ENCODE assay signal across 9 cellular contexts in the genomic region with DNA sequence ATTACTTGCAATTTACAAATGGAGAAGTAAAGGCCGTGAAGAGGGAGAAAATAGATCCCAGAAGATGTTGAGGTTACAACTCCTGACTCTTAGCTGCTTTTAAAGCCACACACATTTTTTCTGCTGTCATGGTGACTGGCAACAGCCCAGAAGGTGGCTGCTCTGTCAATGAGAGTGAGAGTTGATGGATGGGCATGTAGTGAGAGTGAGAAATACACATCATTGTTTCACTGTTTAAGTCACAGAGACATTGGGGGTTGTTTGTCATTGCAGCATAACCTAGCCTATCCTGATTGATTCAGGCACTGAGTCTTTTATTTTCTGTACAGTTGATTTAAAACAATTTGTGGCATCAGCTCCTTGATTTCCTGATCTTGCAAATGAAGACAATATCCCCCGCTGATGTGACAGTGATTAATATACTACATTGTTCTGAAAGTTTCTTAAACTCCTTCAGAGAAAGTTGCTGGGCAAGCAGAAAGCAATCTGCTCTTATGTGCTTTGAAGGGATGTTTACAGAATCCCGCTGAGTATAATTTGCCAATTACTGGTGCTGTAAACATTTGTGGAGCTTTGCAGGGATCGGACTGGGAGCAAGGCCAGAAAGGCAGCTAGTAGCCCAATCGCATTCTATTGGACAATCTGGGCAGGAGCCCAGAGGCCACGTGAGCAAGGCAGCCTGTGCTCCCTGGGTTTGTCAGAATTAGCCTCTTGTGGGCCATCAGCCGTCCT.
DNase-seq lines count a peak whose midpoint lies in the region; ATAC-seq and TF ChIP-seq lines count a peak whose summit lies in the region.
"Had no signal": no experiment of that assay in that cellular context is flagged by ENCODE, and none has a peak within 500 bp of the region (broad histone marks: within the 10 kb centered on the region; RNA-seq: fewer than 3 reads in every experiment).

No MANE protein-coding gene starts in this region.

- no peaks in the 10 kb centered on the region; the same call in 1 of the 2 replicates for H3K9me3 ChIP-seq in AG04450 (ENCODE audit: control insufficient read depth, insufficient read depth, low read length)
- H3K9me3 ChIP-seq in right lobe of liver = no peaks in the 10 kb centered on the region

- ATAC-seq in right lobe of liver (peak; percentile 91 to 98 (median 94)), GM18861 (IDR thresholded peaks at IDR 0.05; ENCODE audit: unreplicated experiment) (no peak)

- DNase-seq in AG04450 (ENCODE audit: low read depth, low spot score) = peak; percentile 90
- DNase-seq in NCI-H2196 (lab: John Stamatoyannopoulos, UW; ENCODE audit: unreplicated experiment) = peak; percentile 67
- DNase-seq in choroid plexus epithelial cell (ENCODE audit: low read depth) = peak; percentile 93
- peak; percentile 81 to 93 (median 92) for DNase-seq in right lobe of liver
- DNase-seq in activated CD8-positive, alpha-beta memory T cell treated with anti-CD3 and anti-CD28 coated beads, Interleukin-2, amount 50 U/mL, for 4 hours = no peak
- no peak for DNase-seq in NCI-H1436 treated with DMSO at 0.1 percent for 48 hours (lab: John Stamatoyannopoulos, UW)
- no peak for DNase-seq in activated gamma-delta T cell treated with Interleukin-2 at 50 U/mL for 16 hours
- DNase-seq: activated CD4-positive, alpha-beta T cell treated with anti-CD3 and anti-CD28 coated beads, Interleukin-2, amount 10 ng/mL, durations not matched to agents 24 days and 14 days had no signal

- TF ChIP-seq POLR2A in right lobe of liver (IDR thresholded peaks at IDR 0.05) = no peak

- POLR2A ChIA-PET in AG04450 (lab: Yijun Ruan, JAX) = interaction anchor here (0.6 to 1.7 kb wide), 4 partner anchors 66 to 369 kb away, joined by 3 to 5 read pairs (median 3); no protein-coding TSS in a partner anchor

- intact Hi-C loops in right lobe of liver (cut with DNase I) = no loop called here

- no peak overlapping the region for H3K27ac ChIP-seq in AG04450 (ENCODE audit: low read depth, low read length)
- H3K27ac ChIP-seq in right lobe of liver = peak overlapping the region in 1 of 3 donors; percentile 3

- no peaks in the 10 kb centered on the region for H3K36me3 ChIP-seq in right lobe of liver

- H3K4me3 ChIP-seq in AG04450 (ENCODE audit: low read depth, low read length) = no peak overlapping the region
- no peak overlapping the region for H3K4me3 ChIP-seq in choroid plexus epithelial cell (ENCODE audit: low read depth, low read length)
- no peak overlapping the region for H3K4me3 ChIP-seq in right lobe of liver

- H3K4me1 ChIP-seq in right lobe of liver = peaks cover 0 to 5% (median 0%) of the 10 kb centered on the region in 4 donors

- CTCF ChIA-PET in AG04450 (lab: Charles Lee) = interaction anchor here (1.1 kb wide), 1 partner anchor 28 kb away, joined by 3 read pairs; no protein-coding TSS in a partner anchor

- 27% methylated on average over 4 of the region's 7 CpGs for WGBS in right lobe of liver (ENCODE audit: insufficient coverage, low coverage, low lambda C conversion rate, missing lambda C conversion rate)

- H3K27me3 ChIP-seq in AG04450 (ENCODE audit: control insufficient read depth, insufficient read depth, low read length) (no peaks in the 10 kb centered on the region), right lobe of liver (no peaks in the 10 kb centered on the region)

- TF ChIP-seq CTCF in AG04450 (IDR thresholded peaks at IDR 0.05; ENCODE audit: low read depth, low read length) (no peak), choroid plexus epithelial cell (conservative IDR thresholded peaks at IDR 0.05; ENCODE audit: low read depth, low read length) (no peak), right lobe of liver (IDR thresholded peaks at IDR 0.05) (no peak)

Comparison
In these comparisons a context has a peak if more than half of its experiments do, and no peak if none do; other contexts are left out.
1. DNase-seq: peak in AG04450 (single experiment), NCI-H2196 (single experiment), choroid plexus epithelial cell (single experiment) and right lobe of liver (3 of 3); none in activated CD8-positive, alpha-beta memory T cell treated with anti-CD3 and anti-CD28 coated beads, Interleukin-2, amount 50 U/mL, for 4 hours (single experiment), NCI-H1436 treated with DMSO at 0.1 percent for 48 hours (single experiment) and activated gamma-delta T cell treated with Interleukin-2 at 50 U/mL for 16 hours (single experiment).